In genomic region chr1:210597555-210598134, GRCh38 we compare ENCODE assay signal across 8 cellular contexts.
DNase-seq lines count a peak whose midpoint lies in the region; ATAC-seq and TF ChIP-seq lines count a peak whose summit lies in the region.

No MANE protein-coding gene starts in this region.

- WGBS in mammary epithelial cell (ENCODE audit: low coverage, missing lambda C conversion rate): no CpG with 5 or more reads among the region's 1 CpG

- H3K4me2 ChIP-seq in mammary epithelial cell (ENCODE audit: insufficient read depth, low read depth, low read length): peak overlapping the region; percentile 12

- intact Hi-C loops in mammary epithelial cell (cut with micrococcal nuclease): loop anchor here (10.0 kb wide), 1 partner anchor 287 kb away; no protein-coding TSS in a partner anchor

- H3K4me3 ChIP-seq in mammary epithelial cell (replicated peaks in 1 of 3; ENCODE audit: insufficient read depth in 1 of 3, low read depth in 2 of 3, low read length in 3 of 3): no peak overlapping the region

- peaks cover 17% of the 10 kb centered on the region for H3K4me1 ChIP-seq in mammary epithelial cell (ENCODE audit: insufficient read depth, low read length)

- no peaks in the 10 kb centered on the region for H3K36me3 ChIP-seq in mammary epithelial cell (ENCODE audit: insufficient read depth, low read length)

- dilution Hi-C loops in mammary epithelial cell (cut with HindIII; ENCODE audit: low sequenced_read_pairs): no loop called here

- H3K79me2 ChIP-seq in mammary epithelial cell (ENCODE audit: insufficient read depth, low read length): no peaks in the 10 kb centered on the region

- no peak overlapping the region for H3K9ac ChIP-seq in mammary epithelial cell (ENCODE audit: insufficient read depth, low read length)

- H4K20me1 ChIP-seq in mammary epithelial cell (ENCODE audit: insufficient read depth, low read length): no peaks in the 10 kb centered on the region

- TSS peak; percentile 72 for BruUV-seq in mammary epithelial cell (replicated peaks; lab: Mats Ljungman, UMichigan)

- peak overlapping the region; percentile 23 for H3K27ac ChIP-seq in mammary epithelial cell (ENCODE audit: insufficient read depth, low read depth, low read length)

- peak; percentile 90 for DNase-seq in ACHN
- peak; percentile 92 for DNase-seq in HT1080 (ENCODE audit: low read depth)
- DNase-seq in mammary epithelial cell: peak; percentile 88
- DNase-seq in renal cortical epithelial cell (ENCODE audit: low read depth): peak; percentile 98
- no peak for DNase-seq in activated gamma-delta T cell treated with Interleukin-2 at 50 U/mL for 16 hours
- DNase-seq in NCI-H2227 (lab: John Stamatoyannopoulos, UW; ENCODE audit: unreplicated experiment): no peak
- no peak for DNase-seq in activated T-cell treated with anti-CD3 and anti-CD28 coated beads, Interleukin-2, amount 50 U/mL, for 1 hour

- TF ChIP-seq CTCF in mammary epithelial cell (conservative IDR thresholded peaks at IDR 0.05 in 1 of 2, IDR thresholded peaks at IDR 0.05 in 1 of 2; ENCODE audit: extremely low read depth in 1 of 2, insufficient read depth in 1 of 2, low read depth in 1 of 2, low read length in 2 of 2): no peak

- no peaks in the 10 kb centered on the region for H3K27me3 ChIP-seq in mammary epithelial cell (ENCODE audit: insufficient read depth, low read length)

- CTCF ChIA-PET in mammary epithelial cell (lab: Charles Lee; ENCODE audit: low non-redundant PET): interaction anchor here (0.7 kb wide), 1 partner anchor 195 kb away, joined by 3 read pairs; no protein-coding TSS in a partner anchor

- in situ Hi-C loops in ACHN (cut with HindIII; ENCODE audit: low pct_ligation_motif_present, low pct_unique_long_range_greater_than_20kb, low sequenced_read_pairs) (loop anchor here (25.0 kb wide), 1 partner anchor 540 kb away; the partner anchor contains the start of gene KCNH1), mammary epithelial cell (cut with MboI; ENCODE audit: low sequenced_read_pairs in 2 of 2) (no loop called here)

- peak overlapping the region; percentile 14 for H2AFZ ChIP-seq in mammary epithelial cell (ENCODE audit: low read depth, low read length)

- H3K9me3 ChIP-seq in mammary epithelial cell (replicated peaks; ENCODE audit: insufficient read depth, low read length): no peaks in the 10 kb centered on the region

- ATAC-seq in GM21381 (IDR thresholded peaks at IDR 0.05; ENCODE audit: unreplicated experiment): peak; percentile 72

Comparison
In these comparisons a context has a peak if more than half of its experiments do, and no peak if none do; other contexts are left out.
1. DNase-seq: peak in ACHN (single experiment), HT1080 (single experiment), mammary epithelial cell (single experiment) and renal cortical epithelial cell (single experiment); none in activated gamma-delta T cell treated with Interleukin-2 at 50 U/mL for 16 hours (single experiment), NCI-H2227 (single experiment) and activated T-cell treated with anti-CD3 and anti-CD28 coated beads, Interleukin-2, amount 50 U/mL, for 1 hour (single experiment).